In genomic region chr17:81043319-81043724, GRCh38 we compare ENCODE assay signal across 1 cellular context.
TF ChIP-seq lines count a peak whose summit lies in the region.

No MANE protein-coding gene starts in this region.

TF ChIP-seq in H1, 55 proteins besides CTCF, POLR2A, EP300 and RAD21:
- TF ChIP-seq SP2 (IDR thresholded peaks at IDR 0.05; ENCODE audit: low read length) (no peak), HDAC6 (IDR thresholded peaks at IDR 0.05; ENCODE audit: low read depth, low read length) (no peak), ATF2 (IDR thresholded peaks at IDR 0.05; ENCODE audit: low read length) (no peak), E2F6 (IDR thresholded peaks at IDR 0.05) (no peak), BRCA1 (IDR thresholded peaks at IDR 0.05; ENCODE audit: low read depth, low read length) (no peak), TBP (IDR thresholded peaks at IDR 0.05; ENCODE audit: low read depth, low read length) (no peak), HDAC2 (IDR thresholded peaks at IDR 0.05; ENCODE audit: borderline replicate concordance in 1 of 2, low read depth in 2 of 2, low read length in 2 of 2) (no peak), CEBPB (IDR thresholded peaks at IDR 0.05; ENCODE audit: low read depth, low read length) (no peak)
